In genomic region chr5:180600554-180601041, GRCh38 we compare ENCODE assay signal across 24 cellular contexts. TPM values are rescaled to one million over a fixed set of nuclear protein-coding genes. Genes with fewer than 3 reads are reported as not detected.
A peak's percentile ranks its signal among the peaks of the same experiment; 100 is the strongest.
DNase-seq lines count a peak whose midpoint lies in the region; ATAC-seq and TF ChIP-seq lines count a peak whose summit lies in the region.
"Had no signal": no experiment of that assay in that cellular context is flagged by ENCODE, and none has a peak within 500 bp of the region (broad histone marks: within the 10 kb centered on the region; RNA-seq: fewer than 3 reads in every experiment).

No MANE protein-coding gene starts in this region.

- no peak overlapping the region for H2AFZ ChIP-seq in neural progenitor cell (replicated peaks)
- H2AFZ ChIP-seq: hepatocyte had no signal

- no peaks in the 10 kb centered on the region for H3K9me3 ChIP-seq in neural progenitor cell (ENCODE audit: low read depth)
- no peaks in the 10 kb centered on the region for H3K9me3 ChIP-seq in effector memory CD4-positive, alpha-beta T cell (ENCODE audit: control insufficient read depth, low read length)
- H3K9me3 ChIP-seq: ascending aorta, psoas muscle had no signal

- no peaks in the 10 kb centered on the region for H3K36me3 ChIP-seq in neural progenitor cell
- H3K36me3 ChIP-seq in effector memory CD4-positive, alpha-beta T cell (ENCODE audit: control insufficient read depth, insufficient read depth, low read length), result no peaks in the 10 kb centered on the region
- H3K36me3 ChIP-seq: ascending aorta had no signal

- H3K27me3 Mint-ChIP-seq in natural killer cell treated with Interleukin-12 subunit alpha and Interleukin-12 subunit beta and Interleukin-15 and Interleukin-18, amount 100 ng/mL, for 72 hours, result peaks cover 0 to 8% of the 10 kb centered on the region in 2 donors
- H3K27me3 Mint-ChIP-seq in natural killer cell (ENCODE audit: low read depth in 2 of 2) (peaks cover 0 to 5% of the 10 kb centered on the region in 2 donors), chondrocyte (ENCODE audit: low read depth) (no peaks in the 10 kb centered on the region), neural progenitor cell (ENCODE audit: insufficient read depth, low read depth) (peaks cover 7% of the 10 kb centered on the region)
- H3K27me3 Mint-ChIP-seq: naive thymus-derived CD8-positive, alpha-beta T cell had no signal

- peak; percentile 57 for DNase-seq in natural killer cell treated with Interleukin-12 subunit alpha and Interleukin-12 subunit beta and Interleukin-15 and Interleukin-18, amount 100 ng/mL, for 72 hours (ENCODE audit: low spot score)
- DNase-seq in natural killer cell (no peak), chondrocyte (ENCODE audit: low spot score) (peak; percentile 72), neural progenitor cell (ENCODE audit: low spot score) (no peak), ureter (ENCODE audit: low spot score) (peak; percentile 26)
- no peak for DNase-seq in effector memory CD4-positive, alpha-beta T cell
- DNase-seq in stimulated activated naive CD4-positive, alpha-beta T cell (lab: John Stamatoyannopoulos, UW), result no peak
- DNase-seq: activated CD4-positive, alpha-beta T cell treated with anti-CD3 and anti-CD28 coated beads, Interleukin-2, amount 50 U/mL, for 4 hours; DND-41; HCEC 1CT; mesenchymal stem cell; naive thymus-derived CD8-positive, alpha-beta T cell; NCI-H1417 treated with DMSO at 0.1 percent for 48 hours; NCI-H526; SHP77 treated with DMSO at 0.1 percent for 48 hours; stimulated activated CD4-positive, alpha-beta T cell treated with anti-CD3 and anti-CD28 coated beads, Interleukin-4, amount 100 ng/mL, for 24 hours had no signal

- H3K4me1 Mint-ChIP-seq in natural killer cell treated with Interleukin-12 subunit alpha and Interleukin-12 subunit beta and Interleukin-15 and Interleukin-18, amount 100 ng/mL, for 72 hours (ENCODE audit: low read depth in 2 of 2), result peaks cover 0 to 4% of the 10 kb centered on the region in 2 donors
- H3K4me1 Mint-ChIP-seq in natural killer cell (no peaks in the 10 kb centered on the region), chondrocyte (ENCODE audit: low read depth) (no peaks in the 10 kb centered on the region), neural progenitor cell (peaks cover 3% of the 10 kb centered on the region)

- H3K4me2 ChIP-seq in neural progenitor cell, result no peak overlapping the region
- H3K4me2 ChIP-seq: hepatocyte, smooth muscle cell had no signal

- H3K27me3 ChIP-seq in neural progenitor cell, result no peaks in the 10 kb centered on the region
- H3K27me3 ChIP-seq in effector memory CD4-positive, alpha-beta T cell (replicated peaks; ENCODE audit: control insufficient read depth, insufficient read depth, low read length, poor library complexity, severe bottlenecking), result no peaks in the 10 kb centered on the region
- H3K27me3 ChIP-seq: ascending aorta, hepatocyte had no signal

- no peak overlapping the region for H3K9ac ChIP-seq in neural progenitor cell

- no peaks in the 10 kb centered on the region for H3F3A ChIP-seq in neural progenitor cell (ENCODE audit: low read depth)

- no peak for ATAC-seq in natural killer cell treated with Interleukin-12 subunit alpha and Interleukin-12 subunit beta and Interleukin-15 and Interleukin-18, amount 100 ng/mL, for 72 hours
- ATAC-seq in natural killer cell (no peak), GM18867 (IDR thresholded peaks at IDR 0.05; ENCODE audit: unreplicated experiment) (no peak)
- ATAC-seq: CD8-positive, alpha-beta T cell; naive thymus-derived CD8-positive, alpha-beta T cell; psoas muscle had no signal

- TF ChIP-seq CTCF in natural killer cell (IDR thresholded peaks at IDR 0.05) (no peak), chondrocyte (IDR thresholded peaks at IDR 0.05) (no peak), neural progenitor cell (IDR thresholded peaks at IDR 0.05) (no peak)

- H3K4me1 ChIP-seq in neural progenitor cell, result no peaks in the 10 kb centered on the region
- no peaks in the 10 kb centered on the region for H3K4me1 ChIP-seq in effector memory CD4-positive, alpha-beta T cell (ENCODE audit: control insufficient read depth, insufficient read depth, low read length, poor library complexity, severe bottlenecking)
- H3K4me1 ChIP-seq: ascending aorta, psoas muscle had no signal

- no peaks in the 10 kb centered on the region for H3K9me3 Mint-ChIP-seq in natural killer cell treated with Interleukin-12 subunit alpha and Interleukin-12 subunit beta and Interleukin-15 and Interleukin-18, amount 100 ng/mL, for 72 hours
- no peaks in the 10 kb centered on the region for H3K9me3 Mint-ChIP-seq in natural killer cell
- no peaks in the 10 kb centered on the region for H3K9me3 Mint-ChIP-seq in chondrocyte (ENCODE audit: low read depth)
- H3K9me3 Mint-ChIP-seq in neural progenitor cell, result peaks cover 2% of the 10 kb centered on the region
- H3K9me3 Mint-ChIP-seq: CD8-positive, alpha-beta T cell; naive thymus-derived CD8-positive, alpha-beta T cell; T-helper 1 cell treated with Interleukin-12 subunit alpha and Interleukin-12 subunit beta and Interleukin-4 antibody, amounts not matched to agents 30 μg/mL and 1 μg/mL, for 36 hours had no signal

- H3K79me2 ChIP-seq in neural progenitor cell (ENCODE audit: low read depth), result no peaks in the 10 kb centered on the region
- H3K79me2 ChIP-seq: hepatocyte had no signal

- no peak overlapping the region for H3K27ac ChIP-seq in neural progenitor cell
- no peak overlapping the region for H3K27ac ChIP-seq in effector memory CD4-positive, alpha-beta T cell (ENCODE audit: insufficient read depth, low read length, poor library complexity, severe bottlenecking)
- H3K27ac ChIP-seq: ascending aorta, hepatocyte, psoas muscle, VCaP had no signal

- no peak overlapping the region for H3K4me3 Mint-ChIP-seq in natural killer cell treated with Interleukin-12 subunit alpha and Interleukin-12 subunit beta and Interleukin-15 and Interleukin-18, amount 100 ng/mL, for 72 hours
- H3K4me3 Mint-ChIP-seq in natural killer cell, result no peak overlapping the region
- H3K4me3 Mint-ChIP-seq in chondrocyte (ENCODE audit: unreplicated experiment), result no peak overlapping the region
- no peak overlapping the region for H3K4me3 Mint-ChIP-seq in neural progenitor cell
- H3K4me3 Mint-ChIP-seq: CD8-positive, alpha-beta T cell; naive thymus-derived CD8-positive, alpha-beta T cell; T-helper 1 cell treated with Interleukin-12 subunit alpha and Interleukin-12 subunit beta and Interleukin-4 antibody, amounts not matched to agents 30 μg/mL and 1 μg/mL, for 36 hours had no signal

- H3K27ac Mint-ChIP-seq in natural killer cell treated with Interleukin-12 subunit alpha and Interleukin-12 subunit beta and Interleukin-15 and Interleukin-18, amount 100 ng/mL, for 72 hours, result no peak overlapping the region
- H3K27ac Mint-ChIP-seq in natural killer cell, result no peak overlapping the region
- H3K27ac Mint-ChIP-seq in chondrocyte (ENCODE audit: unreplicated experiment), result no peak overlapping the region
- H3K27ac Mint-ChIP-seq in neural progenitor cell, result peak overlapping the region; percentile 74
- H3K27ac Mint-ChIP-seq: CD8-positive, alpha-beta T cell; T-helper 1 cell treated with Interleukin-12 subunit alpha and Interleukin-12 subunit beta and Interleukin-4 antibody, amounts not matched to agents 30 μg/mL and 1 μg/mL, for 36 hours had no signal

- no peaks in the 10 kb centered on the region for H4K20me1 ChIP-seq in neural progenitor cell (ENCODE audit: low read depth)

- H3K4me3 ChIP-seq in neural progenitor cell, result no peak overlapping the region
- no peak overlapping the region for H3K4me3 ChIP-seq in effector memory CD4-positive, alpha-beta T cell (ENCODE audit: insufficient read depth, low read depth, low read length, poor library complexity, severe bottlenecking)
- H3K4me3 ChIP-seq: ascending aorta, hepatocyte, psoas muscle, smooth muscle cell had no signal

- intact Hi-C loops in natural killer cell (cut with micrococcal nuclease), result no loop called here

- no peaks in the 10 kb centered on the region for H3K36me3 Mint-ChIP-seq in natural killer cell treated with Interleukin-12 subunit alpha and Interleukin-12 subunit beta and Interleukin-15 and Interleukin-18, amount 100 ng/mL, for 72 hours
- H3K36me3 Mint-ChIP-seq in natural killer cell (no peaks in the 10 kb centered on the region), chondrocyte (ENCODE audit: low read depth) (no peaks in the 10 kb centered on the region), neural progenitor cell (no peaks in the 10 kb centered on the region)
- H3K36me3 Mint-ChIP-seq: CD8-positive, alpha-beta T cell; naive thymus-derived CD8-positive, alpha-beta T cell had no signal

RNA-seq across cellular contexts. Expression of gene SCGB3A1, which starts 9.3 kb away (rescaled TPM):
- total RNA-seq in natural killer cell treated with Interleukin-12 subunit alpha and Interleukin-12 subunit beta and Interleukin-15 and Interleukin-18, amount 100 ng/mL, for 72 hours, result not detected
- total RNA-seq in natural killer cell (not detected), chondrocyte (0.47 to 0.77 TPM in 2 of 3 replicates, not detected in the other), neural progenitor cell (ENCODE audit: low replicate concordance) (not detected in 2 replicates), ureter (1.4 TPM)
- total RNA-seq: ascending aorta; CD8-positive, alpha-beta T cell; hepatocyte; smooth muscle cell had no signal

RNA-seq across cellular contexts. Expression of gene FLT4, which starts 48.8 kb away (rescaled TPM):
- under 1 TPM; 0.26 to 0.47 TPM for total RNA-seq in natural killer cell treated with Interleukin-12 subunit alpha and Interleukin-12 subunit beta and Interleukin-15 and Interleukin-18, amount 100 ng/mL, for 72 hours
- total RNA-seq in natural killer cell (under 1 TPM; 0.68 to 0.92 (median 0.78) TPM), chondrocyte (0.10 to 0.31 TPM (median 0.29 TPM) in 3 replicates), neural progenitor cell (ENCODE audit: low replicate concordance) (2.3 and 13.9 TPM in 2 replicates), ureter (12.1 TPM)
- total RNA-seq: smooth muscle cell had no signal

Comparison
In these comparisons a context has a peak if more than half of its experiments do, and no peak if none do; other contexts are left out.
1. DNase-seq: peak in natural killer cell treated with Interleukin-12 subunit alpha and Interleukin-12 subunit beta and Interleukin-15 and Interleukin-18, amount 100 ng/mL, for 72 hours (single experiment), chondrocyte (single experiment) and ureter (single experiment); none in natural killer cell (single experiment), neural progenitor cell (single experiment), effector memory CD4-positive, alpha-beta T cell (0 of 3) and stimulated activated naive CD4-positive, alpha-beta T cell (0 of 6).